In genomic region chr1:168734271-168734670, GRCh38 we compare ENCODE assay signal across 12 cellular contexts. TPM values are rescaled to one million over a fixed set of nuclear protein-coding genes. Genes with fewer than 3 reads are reported as not detected.
"Had no signal": no experiment of that assay in that cellular context is flagged by ENCODE, and none has a peak within 500 bp of the region (broad histone marks: within the 10 kb centered on the region; RNA-seq: fewer than 3 reads in every experiment).

No MANE protein-coding gene starts in this region.

- DNase-seq: activated CD4-positive, alpha-beta T cell treated with anti-CD3 and anti-CD28 coated beads, Interleukin-2, amount 50 U/mL, for 1 hour; activated CD4-positive, CD25-positive, alpha-beta regulatory T cell; activated naive CD4-positive, alpha-beta T cell treated with anti-CD3 and anti-CD28 coated beads, Interleukin-2, amount 50 U/mL, for 16 hours; endodermal cell; left lung; small intestine; transverse colon had no signal

- ATAC-seq: left lung had no signal

RNA-seq across cellular contexts. Expression of gene DPT, which starts 5.3 kb away (rescaled TPM):
- total RNA-seq: dermis microvascular lymphatic vessel endothelial cell; endodermal cell; myocyte; neural crest cell; renal cortical epithelial cell; T-helper 2 cell treated with Interferon-gamma antibody and Interleukin-4, amounts not matched to agents 100 ng/mL and 5 ng/mL, for 36 hours had no signal
